8 cellular contexts compared by ENCODE assay signal in genomic region chr12:47717443-47718193, GRCh38. TPM values are rescaled to one million over a fixed set of nuclear protein-coding genes. Genes with fewer than 3 reads are reported as not detected.
DNase-seq lines count a peak whose midpoint lies in the region; ATAC-seq and FAIRE-seq lines count a peak whose summit lies in the region.

No MANE protein-coding gene starts in this region.

- no peak for ATAC-seq in HG02884 (IDR thresholded peaks at IDR 0.05; ENCODE audit: unreplicated experiment)

- DNase-seq in EL: peak; percentile 81
- DNase-seq in KBM-7: peak; percentile 93
- peak; percentile 64 for DNase-seq in RPMI8226
- peak; percentile 93 for DNase-seq in adipocyte (ENCODE audit: low read depth)
- DNase-seq in glomerular visceral epithelial cell (ENCODE audit: extremely low spot score): peak; percentile 56
- DNase-seq in occipital lobe (lab: John Stamatoyannopoulos, UW): peak; percentile 53
- peak; percentile 74 for DNase-seq in urothelium cell line (ENCODE audit: low spot score)

- H3K9ac ChIP-seq in adipocyte (ENCODE audit: low read length): peak overlapping the region; percentile 75

- H3K9me3 ChIP-seq in adipocyte (ENCODE audit: control insufficient read depth, low read length): no peaks in the 10 kb centered on the region

- H3K4me1 ChIP-seq in adipocyte (ENCODE audit: control insufficient read depth, insufficient read depth, low read length): peaks cover 28% of the 10 kb centered on the region

- no peaks in the 10 kb centered on the region for H3K27me3 ChIP-seq in adipocyte (replicated peaks; ENCODE audit: control insufficient read depth, insufficient read depth, low read length)

- in situ Hi-C loops in KBM-7 (cut with MboI; ENCODE audit: low pct_unique_long_range_greater_than_20kb, low sequenced_read_pairs): no loop called here

- no peak for FAIRE-seq in urothelium cell line (lab: Jason Lieb, UNC)

- H3K36me3 ChIP-seq in adipocyte (ENCODE audit: control insufficient read depth, insufficient read depth, low read length, severe bottlenecking): no peaks in the 10 kb centered on the region

- no peak overlapping the region for H3K4me3 ChIP-seq in adipocyte (ENCODE audit: low read length)

RNA-seq across cellular contexts. Expression of gene ENDOU, which starts 7.7 kb away (rescaled TPM):
- not detected for total RNA-seq in occipital lobe

RNA-seq across cellular contexts. Expression of gene RPAP3, which starts 11.8 kb away (rescaled TPM):
- 24.3 TPM for total RNA-seq in occipital lobe

RNA-seq across cellular contexts. Expression of gene RAPGEF3, which starts 41.1 kb away (rescaled TPM):
- total RNA-seq in occipital lobe: 9.0 TPM

RNA-seq across cellular contexts. Expression of gene SLC48A1, which starts 55.4 kb away (rescaled TPM):
- total RNA-seq in occipital lobe: 11.1 TPM
